Comparison of ENCODE assay signal across 1 cellular context in the genomic region with DNA sequence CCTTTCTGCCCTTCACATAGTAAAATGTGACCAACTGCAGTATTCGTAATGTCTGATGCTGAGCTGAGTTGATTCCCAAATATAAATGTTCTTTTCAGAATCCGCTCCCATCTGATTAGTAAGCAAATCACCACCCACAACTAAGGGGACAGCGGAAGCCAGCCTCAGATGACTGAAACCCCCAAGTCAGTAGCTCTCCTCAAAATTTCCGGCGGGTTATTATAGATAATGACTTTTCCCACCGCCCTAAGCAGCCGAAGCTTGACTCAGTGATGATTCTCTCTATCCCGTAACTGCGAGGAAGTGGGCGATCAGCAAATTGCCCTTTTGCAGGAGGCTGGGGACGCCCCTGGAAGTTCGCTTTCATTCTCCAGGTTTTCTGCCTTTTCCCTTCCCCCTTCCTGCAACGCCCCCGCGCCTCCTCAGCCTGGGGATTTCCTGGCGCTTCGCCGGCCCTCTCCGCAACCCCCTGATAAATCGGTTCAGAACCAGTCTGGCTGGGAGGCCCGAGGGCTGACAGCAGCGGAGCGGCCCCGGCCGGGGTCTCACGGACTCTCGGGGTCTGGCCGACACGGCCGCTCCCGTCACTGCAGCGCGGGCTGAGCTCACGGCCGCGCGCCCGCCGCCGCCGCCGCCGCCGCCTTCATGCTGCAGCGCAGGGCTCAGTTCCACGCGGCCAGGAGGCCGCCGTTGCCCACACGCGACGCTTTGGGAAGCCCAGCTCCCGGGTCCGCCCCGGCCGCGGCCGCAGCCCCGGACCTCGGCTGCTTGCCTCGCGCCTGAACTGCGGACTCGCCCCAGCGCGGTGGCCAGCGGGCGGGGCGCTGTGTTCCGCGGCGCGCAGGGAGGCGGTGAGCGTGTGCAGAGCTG.
TF ChIP-seq lines count a peak whose summit lies in the region.

TSS of gene LRFN5 (plus strand) at position 628 of the 870 bp plus-strand sequence.

TF ChIP-seq in HepG2, 621 proteins besides CTCF, POLR2A, EP300 and RAD21 (continued from another document and continues in another):
- TF ChIP-seq ZNF276 (CRISPR knock-in tag; IDR thresholded peaks at IDR 0.05; ENCODE audit: low read depth), result no peak
- TF ChIP-seq, protein P1, sequence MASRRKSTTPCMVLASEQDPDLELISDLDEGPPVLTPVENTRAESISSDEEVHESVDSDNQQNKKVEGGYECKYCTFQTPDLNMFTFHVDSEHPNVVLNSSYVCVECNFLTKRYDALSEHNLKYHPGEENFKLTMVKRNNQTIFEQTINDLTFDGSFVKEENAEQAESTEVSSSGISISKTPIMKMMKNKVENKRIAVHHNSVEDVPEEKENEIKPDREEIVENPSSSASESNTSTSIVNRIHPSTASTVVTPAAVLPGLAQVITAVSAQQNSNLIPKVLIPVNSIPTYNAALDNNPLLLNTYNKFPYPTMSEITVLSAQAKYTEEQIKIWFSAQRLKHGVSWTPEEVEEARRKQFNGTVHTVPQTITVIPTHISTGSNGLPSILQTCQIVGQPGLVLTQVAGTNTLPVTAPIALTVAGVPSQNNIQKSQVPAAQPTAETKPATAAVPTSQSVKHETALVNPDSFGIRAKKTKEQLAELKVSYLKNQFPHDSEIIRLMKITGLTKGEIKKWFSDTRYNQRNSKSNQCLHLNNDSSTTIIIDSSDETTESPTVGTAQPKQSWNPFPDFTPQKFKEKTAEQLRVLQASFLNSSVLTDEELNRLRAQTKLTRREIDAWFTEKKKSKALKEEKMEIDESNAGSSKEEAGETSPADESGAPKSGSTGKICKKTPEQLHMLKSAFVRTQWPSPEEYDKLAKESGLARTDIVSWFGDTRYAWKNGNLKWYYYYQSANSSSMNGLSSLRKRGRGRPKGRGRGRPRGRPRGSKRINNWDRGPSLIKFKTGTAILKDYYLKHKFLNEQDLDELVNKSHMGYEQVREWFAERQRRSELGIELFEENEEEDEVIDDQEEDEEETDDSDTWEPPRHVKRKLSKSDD (CRISPR knock-in tag; IDR thresholded peaks at IDR 0.05; ENCODE audit: low read depth), result 0 out of 2 replicates have a peak, but pooled peaks have one; percentile 14
- TF ChIP-seq, protein P2, sequence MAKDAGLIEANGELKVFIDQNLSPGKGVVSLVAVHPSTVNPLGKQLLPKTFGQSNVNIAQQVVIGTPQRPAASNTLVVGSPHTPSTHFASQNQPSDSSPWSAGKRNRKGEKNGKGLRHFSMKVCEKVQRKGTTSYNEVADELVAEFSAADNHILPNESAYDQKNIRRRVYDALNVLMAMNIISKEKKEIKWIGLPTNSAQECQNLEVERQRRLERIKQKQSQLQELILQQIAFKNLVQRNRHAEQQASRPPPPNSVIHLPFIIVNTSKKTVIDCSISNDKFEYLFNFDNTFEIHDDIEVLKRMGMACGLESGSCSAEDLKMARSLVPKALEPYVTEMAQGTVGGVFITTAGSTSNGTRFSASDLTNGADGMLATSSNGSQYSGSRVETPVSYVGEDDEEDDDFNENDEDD (CRISPR knock-in tag; IDR thresholded peaks at IDR 0.05; ENCODE audit: borderline replicate concordance), result peak; percentile 62; the same call in 1 of the 2 replicates
- TF ChIP-seq ZNF768 (CRISPR knock-in tag; IDR thresholded peaks at IDR 0.05), result peak; percentile 56; the same call in 1 of the 2 replicates
- TF ChIP-seq ZNF782 (CRISPR knock-in tag; IDR thresholded peaks at IDR 0.05; ENCODE audit: borderline replicate concordance), result 0 out of 2 replicates have a peak, but pooled peaks have one; percentile 18
- TF ChIP-seq, protein P3, sequence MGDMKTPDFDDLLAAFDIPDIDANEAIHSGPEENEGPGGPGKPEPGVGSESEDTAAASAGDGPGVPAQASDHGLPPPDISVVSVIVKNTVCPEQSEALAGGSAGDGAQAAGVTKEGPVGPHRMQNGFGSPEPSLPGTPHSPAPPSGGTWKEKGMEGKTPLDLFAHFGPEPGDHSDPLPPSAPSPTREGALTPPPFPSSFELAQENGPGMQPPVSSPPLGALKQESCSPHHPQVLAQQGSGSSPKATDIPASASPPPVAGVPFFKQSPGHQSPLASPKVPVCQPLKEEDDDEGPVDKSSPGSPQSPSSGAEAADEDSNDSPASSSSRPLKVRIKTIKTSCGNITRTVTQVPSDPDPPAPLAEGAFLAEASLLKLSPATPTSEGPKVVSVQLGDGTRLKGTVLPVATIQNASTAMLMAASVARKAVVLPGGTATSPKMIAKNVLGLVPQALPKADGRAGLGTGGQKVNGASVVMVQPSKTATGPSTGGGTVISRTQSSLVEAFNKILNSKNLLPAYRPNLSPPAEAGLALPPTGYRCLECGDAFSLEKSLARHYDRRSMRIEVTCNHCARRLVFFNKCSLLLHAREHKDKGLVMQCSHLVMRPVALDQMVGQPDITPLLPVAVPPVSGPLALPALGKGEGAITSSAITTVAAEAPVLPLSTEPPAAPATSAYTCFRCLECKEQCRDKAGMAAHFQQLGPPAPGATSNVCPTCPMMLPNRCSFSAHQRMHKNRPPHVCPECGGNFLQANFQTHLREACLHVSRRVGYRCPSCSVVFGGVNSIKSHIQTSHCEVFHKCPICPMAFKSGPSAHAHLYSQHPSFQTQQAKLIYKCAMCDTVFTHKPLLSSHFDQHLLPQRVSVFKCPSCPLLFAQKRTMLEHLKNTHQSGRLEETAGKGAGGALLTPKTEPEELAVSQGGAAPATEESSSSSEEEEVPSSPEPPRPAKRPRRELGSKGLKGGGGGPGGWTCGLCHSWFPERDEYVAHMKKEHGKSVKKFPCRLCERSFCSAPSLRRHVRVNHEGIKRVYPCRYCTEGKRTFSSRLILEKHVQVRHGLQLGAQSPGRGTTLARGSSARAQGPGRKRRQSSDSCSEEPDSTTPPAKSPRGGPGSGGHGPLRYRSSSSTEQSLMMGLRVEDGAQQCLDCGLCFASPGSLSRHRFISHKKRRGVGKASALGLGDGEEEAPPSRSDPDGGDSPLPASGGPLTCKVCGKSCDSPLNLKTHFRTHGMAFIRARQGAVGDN (CRISPR knock-in tag; IDR thresholded peaks at IDR 0.05), result peak; percentile 61
- TF ChIP-seq BCL6 (CRISPR knock-in tag; IDR thresholded peaks at IDR 0.05), result no peak
- 0 out of 2 replicates have a peak, but pooled peaks have one; percentile 21 for TF ChIP-seq ZNF274 (CRISPR knock-in tag; IDR thresholded peaks at IDR 0.05)
- peak; percentile 56; the same call in 1 of the 2 replicates for TF ChIP-seq EEA1 (CRISPR knock-in tag; IDR thresholded peaks at IDR 0.05; ENCODE audit: borderline replicate concordance)
- peak; percentile 60; the same call in 1 of the 2 replicates for TF ChIP-seq RNF2 (conservative IDR thresholded peaks at IDR 0.05; ENCODE audit: low read depth)
- TF ChIP-seq MXD3 (CRISPR knock-in tag; IDR thresholded peaks at IDR 0.05), result peak; percentile 44; the same call in 1 of the 2 replicates
- no peak for TF ChIP-seq CREM (IDR thresholded peaks at IDR 0.05)
- TF ChIP-seq CREM (CRISPR knock-in tag; IDR thresholded peaks at IDR 0.05), result no peak
- TF ChIP-seq ZNF234 (CRISPR knock-in tag; conservative IDR thresholded peaks at IDR 0.05), result 0 out of 2 replicates have a peak, but pooled peaks have one; percentile 66
- no peak for TF ChIP-seq CSRNP2 (CRISPR knock-in tag; conservative IDR thresholded peaks at IDR 0.05; ENCODE audit: low read depth)
- peak; percentile 39; the same call in 1 of the 2 replicates for TF ChIP-seq ZBTB38 (CRISPR knock-in tag; IDR thresholded peaks at IDR 0.05)
- no peak for TF ChIP-seq POLR2G (IDR thresholded peaks at IDR 0.05; ENCODE audit: low read depth, low read length)
- TF ChIP-seq MTF2 (CRISPR knock-in tag; IDR thresholded peaks at IDR 0.05; ENCODE audit: borderline replicate concordance), result 0 out of 2 replicates have a peak, but pooled peaks have one; percentile 35
- no peak for TF ChIP-seq ZNF691 (CRISPR knock-in tag; IDR thresholded peaks at IDR 0.05; ENCODE audit: borderline replicate concordance, low read depth)
- 0 out of 2 replicates have a peak, but pooled peaks have one; percentile 46 for TF ChIP-seq ZNF790 (CRISPR knock-in tag; IDR thresholded peaks at IDR 0.05; ENCODE audit: borderline replicate concordance)
- no peak; the same call in 1 of the 2 replicates for TF ChIP-seq EED (CRISPR knock-in tag; IDR thresholded peaks at IDR 0.05)
- 0 out of 2 replicates have a peak, but pooled peaks have one; percentile 16 for TF ChIP-seq ARNTL (CRISPR knock-in tag; IDR thresholded peaks at IDR 0.05)
- TF ChIP-seq ZNF225 (CRISPR knock-in tag; IDR thresholded peaks at IDR 0.05), result 0 out of 2 replicates have a peak, but pooled peaks have one; percentile 37
- TF ChIP-seq CCDC6 (CRISPR knock-in tag; IDR thresholded peaks at IDR 0.05), result 0 out of 2 replicates have a peak, but pooled peaks have one; percentile 19
- TF ChIP-seq ZNF563 (CRISPR knock-in tag; IDR thresholded peaks at IDR 0.05), result peak; percentile 63; the same call in 1 of the 2 replicates
- peak; percentile 49; the same call in 1 of the 2 replicates for TF ChIP-seq UBTF (CRISPR knock-in tag; IDR thresholded peaks at IDR 0.05)
- TF ChIP-seq ZSCAN9 (CRISPR knock-in tag; IDR thresholded peaks at IDR 0.05; ENCODE audit: borderline replicate concordance), result no peak
- TF ChIP-seq, protein P4, sequence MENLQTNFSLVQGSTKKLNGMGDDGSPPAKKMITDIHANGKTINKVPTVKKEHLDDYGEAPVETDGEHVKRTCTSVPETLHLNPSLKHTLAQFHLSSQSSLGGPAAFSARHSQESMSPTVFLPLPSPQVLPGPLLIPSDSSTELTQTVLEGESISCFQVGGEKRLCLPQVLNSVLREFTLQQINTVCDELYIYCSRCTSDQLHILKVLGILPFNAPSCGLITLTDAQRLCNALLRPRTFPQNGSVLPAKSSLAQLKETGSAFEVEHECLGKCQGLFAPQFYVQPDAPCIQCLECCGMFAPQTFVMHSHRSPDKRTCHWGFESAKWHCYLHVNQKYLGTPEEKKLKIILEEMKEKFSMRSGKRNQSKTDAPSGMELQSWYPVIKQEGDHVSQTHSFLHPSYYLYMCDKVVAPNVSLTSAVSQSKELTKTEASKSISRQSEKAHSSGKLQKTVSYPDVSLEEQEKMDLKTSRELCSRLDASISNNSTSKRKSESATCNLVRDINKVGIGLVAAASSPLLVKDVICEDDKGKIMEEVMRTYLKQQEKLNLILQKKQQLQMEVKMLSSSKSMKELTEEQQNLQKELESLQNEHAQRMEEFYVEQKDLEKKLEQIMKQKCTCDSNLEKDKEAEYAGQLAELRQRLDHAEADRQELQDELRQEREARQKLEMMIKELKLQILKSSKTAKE (CRISPR knock-in tag; IDR thresholded peaks at IDR 0.05; ENCODE audit: borderline replicate concordance), result no peak
- TF ChIP-seq ZNF510 (CRISPR knock-in tag; IDR thresholded peaks at IDR 0.05; ENCODE audit: low read depth), result no peak
- peak; percentile 67 for TF ChIP-seq MAX (IDR thresholded peaks at IDR 0.05)
- TF ChIP-seq ZNF350 (CRISPR knock-in tag; IDR thresholded peaks at IDR 0.05; ENCODE audit: borderline replicate concordance, low read depth), result no peak
- no peak for TF ChIP-seq ZNF776 (CRISPR knock-in tag; IDR thresholded peaks at IDR 0.05)
- peak; percentile 48; the same call in 1 of the 2 replicates for TF ChIP-seq ZNF329 (CRISPR knock-in tag; IDR thresholded peaks at IDR 0.05; ENCODE audit: low read depth)
- TF ChIP-seq RCOR2 (CRISPR knock-in tag; IDR thresholded peaks at IDR 0.05), result no peak
- TF ChIP-seq ZNF501 (CRISPR knock-in tag; IDR thresholded peaks at IDR 0.05), result 0 out of 2 replicates have a peak, but pooled peaks have one; percentile 37
